In the genomic region with DNA sequence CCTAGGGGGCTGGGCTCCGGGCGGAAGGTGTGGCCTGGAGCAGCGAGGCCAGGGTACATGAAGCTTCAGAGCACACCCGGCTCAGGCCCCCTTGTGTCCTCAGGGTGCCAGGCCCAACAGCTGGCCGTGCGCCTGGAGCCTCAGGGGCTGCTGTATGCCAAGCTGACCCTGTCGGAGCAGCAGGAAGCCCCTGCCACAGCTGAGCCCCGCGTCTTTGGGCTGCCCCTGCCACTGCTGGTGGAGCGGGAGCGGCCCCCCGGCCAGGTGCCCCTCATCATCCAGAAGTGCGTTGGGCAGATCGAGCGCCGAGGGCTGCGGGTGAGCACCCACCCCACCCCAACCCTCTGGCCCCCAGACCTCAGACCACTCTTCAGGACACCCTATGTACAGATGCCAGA, we compare ENCODE assay signal across 19 cellular contexts. TPM values are rescaled to one million over a fixed set of nuclear protein-coding genes. Genes with fewer than 3 reads are reported as not detected.
DNase-seq lines count a peak whose midpoint lies in the region; ATAC-seq and TF ChIP-seq lines count a peak whose summit lies in the region.
"Had no signal": no experiment of that assay in that cellular context is flagged by ENCODE, and none has a peak within 500 bp of the region (broad histone marks: within the 10 kb centered on the region; RNA-seq: fewer than 3 reads in every experiment).

No MANE protein-coding gene starts in this region.

- H2BK120ac ChIP-seq in neuronal stem cell (ENCODE audit: low read depth, low read length): no peak overlapping the region

- H3F3A ChIP-seq in SK-N-SH (replicated peaks; ENCODE audit: insufficient read depth): peaks cover 22% of the 10 kb centered on the region

- H3K4me1 Mint-ChIP-seq in chondrocyte (ENCODE audit: low read depth): peaks cover 28% of the 10 kb centered on the region

- 77% methylated on average over 5 of the region's 17 CpGs for WGBS in SK-N-SH (ENCODE audit: low lambda C conversion rate)
- WGBS in neuronal stem cell (ENCODE audit: extremely low coverage in 2 of 2, insufficient read length in 2 of 2, insufficient replicate concordance in 1 of 2), 2 donors: no CpG with 5 or more reads among the region's 17 CpGs

- H3K27me3 Mint-ChIP-seq in chondrocyte (ENCODE audit: low read depth): no peaks in the 10 kb centered on the region

- H4K91ac ChIP-seq in neuronal stem cell (ENCODE audit: low read depth, low read length, poor library complexity): no peak overlapping the region

- no peak for TF ChIP-seq RAD21 in SK-N-SH (IDR thresholded peaks at IDR 0.05; ENCODE audit: low read length)

- H3K4me1 ChIP-seq in SK-N-SH (ENCODE audit: control insufficient read depth in 1 of 2, insufficient read depth in 2 of 2, low read depth in 1 of 2, low read length in 1 of 2): peaks cover 0 to 9% of the 10 kb centered on the region in 2 experiments; a peak in 1 of 4 replicates
- H3K4me1 ChIP-seq in neuronal stem cell (ENCODE audit: control insufficient read depth in 2 of 2, insufficient read depth in 1 of 2, low read depth in 1 of 2, low read length in 2 of 2): peaks cover 4 to 9% of the 10 kb centered on the region in 2 donors
- peaks cover 26% of the 10 kb centered on the region for H3K4me1 ChIP-seq in osteoblast (ENCODE audit: insufficient read depth, low read length)

- H2BK5ac ChIP-seq in neuronal stem cell (ENCODE audit: low read length): no peak overlapping the region

- H3K9me3 Mint-ChIP-seq in chondrocyte (ENCODE audit: low read depth): no peaks in the 10 kb centered on the region
- H3K9me3 Mint-ChIP-seq: CD8-positive, alpha-beta T cell; HFFc6 had no signal

- peak overlapping the region; percentile 17 for H3K18ac ChIP-seq in neuronal stem cell (ENCODE audit: low read length)

- H3K27me3 ChIP-seq in SK-N-SH (ENCODE audit: insufficient read depth) (no peaks in the 10 kb centered on the region), neuronal stem cell (ENCODE audit: control insufficient read depth in 3 of 3, insufficient read depth in 3 of 3, low read depth in 1 of 3, low read length in 3 of 3) (no peaks in the 10 kb centered on the region), osteoblast (ENCODE audit: insufficient read depth, low read length) (no peaks in the 10 kb centered on the region)

- H3K14ac ChIP-seq in neuronal stem cell (ENCODE audit: low read length): no peak overlapping the region

- H3K4ac ChIP-seq in neuronal stem cell (ENCODE audit: low read length): no peak overlapping the region

- peaks cover 25% of the 10 kb centered on the region for H3K36me3 Mint-ChIP-seq in chondrocyte (ENCODE audit: low read depth)

- no peak overlapping the region for H2BK15ac ChIP-seq in neuronal stem cell (ENCODE audit: low read length)

- H3K9me3 ChIP-seq in SK-N-SH: no peaks in the 10 kb centered on the region
- peaks cover 3 to 4% of the 10 kb centered on the region in 2 donors for H3K9me3 ChIP-seq in neuronal stem cell (replicated peaks in 1 of 2; ENCODE audit: control insufficient read depth in 2 of 2, insufficient read depth in 1 of 2, low read depth in 1 of 2, low read length in 2 of 2)
- H3K9me3 ChIP-seq in osteoblast (ENCODE audit: low read depth, low read length): no peaks in the 10 kb centered on the region

- ATAC-seq in SK-N-SH treated with all-trans-retinoic acid at 6 μM for 48 hours: no peak
- ATAC-seq: CD8-positive, alpha-beta T cell had no signal

- H3K9me2 ChIP-seq in SK-N-SH: no peaks in the 10 kb centered on the region

- H2AFZ ChIP-seq in SK-N-SH (ENCODE audit: low read depth) (no peak overlapping the region), neuronal stem cell (ENCODE audit: low read length) (no peak overlapping the region), osteoblast (ENCODE audit: low read length) (no peak overlapping the region)

- H3K4me3 Mint-ChIP-seq in chondrocyte (ENCODE audit: unreplicated experiment): no peak overlapping the region
- H3K4me3 Mint-ChIP-seq: CD14-positive monocyte; CD8-positive, alpha-beta T cell; HFFc6 had no signal

- no peak overlapping the region for H3K27ac ChIP-seq in SK-N-SH (ENCODE audit: low read depth in 2 of 2, low read length in 1 of 2)
- H3K27ac ChIP-seq in neuronal stem cell (replicated peaks; ENCODE audit: low read length): no peak overlapping the region
- no peak overlapping the region for H3K27ac ChIP-seq in osteoblast (ENCODE audit: low read depth, low read length)
- H3K27ac ChIP-seq: 22Rv1 had no signal

- CTCF ChIA-PET in SK-N-SH (lab: Yijun Ruan, JAX): interaction anchor here (1.5 to 2.9 kb wide), 2 partner anchors 9 to 18 kb away, joined by 6 to 16 read pairs; no protein-coding TSS in a partner anchor

- H4K8ac ChIP-seq in neuronal stem cell (ENCODE audit: low read depth, low read length): no peak overlapping the region

- POLR2A ChIA-PET in SK-N-SH (lab: Yijun Ruan, JAX): no interaction called here

- peaks cover 28% of the 10 kb centered on the region for H3K79me2 ChIP-seq in SK-N-SH (ENCODE audit: insufficient read depth)
- H3K79me2 ChIP-seq in osteoblast (ENCODE audit: insufficient read depth, low read length): peaks cover 34% of the 10 kb centered on the region

- H2BK12ac ChIP-seq in neuronal stem cell (ENCODE audit: low read length): no peak overlapping the region

- no peak overlapping the region for H3K4me3 ChIP-seq in SK-N-SH (ENCODE audit: low read depth in 2 of 2, low read length in 1 of 2)
- no peak overlapping the region for H3K4me3 ChIP-seq in neuronal stem cell (ENCODE audit: low read length in 2 of 2)
- no peak overlapping the region for H3K4me3 ChIP-seq in osteoblast (ENCODE audit: insufficient read depth, low read length)

- no peak for TF ChIP-seq EP300 in SK-N-SH (IDR thresholded peaks at IDR 0.05; ENCODE audit: borderline replicate concordance in 1 of 2, low read depth in 1 of 2, low read length in 1 of 2)

- DNase-seq in DMS53 (lab: John Stamatoyannopoulos, UW): peak; percentile 25
- DNase-seq in DMS53 treated with DMSO at 0.1 percent for 48 hours (lab: John Stamatoyannopoulos, UW; ENCODE audit: unreplicated experiment): no peak
- DNase-seq in SK-N-SH: peak; percentile 23
- DNase-seq in chondrocyte (ENCODE audit: low spot score): no peak
- no peak for DNase-seq in neuronal stem cell (ENCODE audit: low spot score)
- no peak for DNase-seq in NCI-H1694 (lab: John Stamatoyannopoulos, UW)
- no peak for DNase-seq in osteoblast (ENCODE audit: insufficient read length, low spot score, missing footprints)
- DNase-seq: CD8-positive, alpha-beta T cell; COR-L47; DMS153; GF-D8; HCEC 1CT; HFFc6 had no signal

- peaks cover 36 to 59% of the 10 kb centered on the region in 2 experiments for H3K36me3 ChIP-seq in SK-N-SH (replicated peaks in 1 of 2; ENCODE audit: control insufficient read depth in 1 of 2, insufficient read depth in 2 of 2, low read length in 1 of 2)
- H3K36me3 ChIP-seq in neuronal stem cell (replicated peaks in 1 of 2; ENCODE audit: control insufficient read depth in 2 of 2, insufficient read depth in 2 of 2, low read length in 2 of 2): peaks cover 44 to 64% of the 10 kb centered on the region in 2 donors
- H3K36me3 ChIP-seq in osteoblast (ENCODE audit: insufficient read depth, low read length): peaks cover 52% of the 10 kb centered on the region

- H2AK5ac ChIP-seq in neuronal stem cell (ENCODE audit: low read depth, low read length): no peak overlapping the region

- peaks cover 12% of the 10 kb centered on the region for H3K79me1 ChIP-seq in neuronal stem cell (ENCODE audit: low read depth, low read length)

- H3K9ac ChIP-seq in SK-N-SH (no peak overlapping the region), neuronal stem cell (ENCODE audit: low read depth, low read length, poor library complexity) (no peak overlapping the region)

- TF ChIP-seq CTCF in SK-N-SH (IDR thresholded peaks at IDR 0.05): no peak
- TF ChIP-seq CTCF in chondrocyte (IDR thresholded peaks at IDR 0.05): no peak
- TF ChIP-seq CTCF in osteoblast (IDR thresholded peaks at IDR 0.05; ENCODE audit: extremely low read depth, low read depth, low read length): no peak

- H3K23ac ChIP-seq in neuronal stem cell (ENCODE audit: low read depth, low read length, poor library complexity): no peak overlapping the region

- peak overlapping the region; percentile 68 for H3K27ac Mint-ChIP-seq in chondrocyte (ENCODE audit: unreplicated experiment)
- H3K27ac Mint-ChIP-seq: CD14-positive monocyte; CD8-positive, alpha-beta T cell had no signal

- 0 out of 2 replicates have a peak, but pooled peaks cover 8% of the 10 kb centered on the region for H4K20me1 ChIP-seq in SK-N-SH (ENCODE audit: insufficient read depth)
- H4K20me1 ChIP-seq in osteoblast (ENCODE audit: insufficient read depth, low read length): peaks cover 19% of the 10 kb centered on the region

- H3K4me2 ChIP-seq in SK-N-SH (no peak overlapping the region), neuronal stem cell (ENCODE audit: insufficient read depth, low read length, poor library complexity, severe bottlenecking) (no peak overlapping the region), osteoblast (ENCODE audit: insufficient read depth, low read length) (no peak overlapping the region)

TF ChIP-seq in SK-N-SH, 30 proteins besides CTCF, POLR2A, EP300 and RAD21:
- no peak for TF ChIP-seq ELF1 (IDR thresholded peaks at IDR 0.05)
- TF ChIP-seq SIN3A (IDR thresholded peaks at IDR 0.05; ENCODE audit: borderline replicate concordance, low read depth, low read length): no peak
- no peak for TF ChIP-seq RFX5 (IDR thresholded peaks at IDR 0.05; ENCODE audit: low read length)

TF ChIP-seq in SK-N-SH treated with all-trans-retinoic acid at 6 μM for 48 hours, 23 proteins besides CTCF, POLR2A, EP300 and RAD21 (continues in another document):
- TF ChIP-seq ZC3H10 (CRISPR knock-in tag; IDR thresholded peaks at IDR 0.05): no peak
- TF ChIP-seq ARNTL (CRISPR knock-in tag; IDR thresholded peaks at IDR 0.05; ENCODE audit: borderline replicate concordance, low read depth): no peak
- TF ChIP-seq BACH2 (CRISPR knock-in tag; IDR thresholded peaks at IDR 0.05; ENCODE audit: borderline replicate concordance): no peak
- TF ChIP-seq ZNF565 (CRISPR knock-in tag; conservative IDR thresholded peaks at IDR 0.05; ENCODE audit: low read depth): no peak
- TF ChIP-seq ZNF70 (CRISPR knock-in tag; IDR thresholded peaks at IDR 0.05): no peak

RNA-seq across cellular contexts. Expression of gene SYDE1, which starts 3.2 kb away (rescaled TPM):
- 40.6 and 44.1 TPM in 2 replicates for polyA plus RNA-seq in SK-N-SH (2012; rRNA removed)
- 14.8 and 25.3 TPM in 2 replicates for polyA plus RNA-seq in SK-N-SH (2012; cell fraction: cytosol; rRNA removed)
- 69.9 and 87.2 TPM in 2 replicates for polyA plus RNA-seq in SK-N-SH (2012; cell fraction: nucleus; rRNA removed)
- total RNA-seq in chondrocyte (49.3 to 98.0 TPM (median 96.3 TPM) in 3 replicates), osteoblast (45.1 and 56.8 TPM in 2 replicates)
- polyA plus RNA-seq in neuronal stem cell (2013, experiment 1 of 2): 12.9 TPM
- polyA plus RNA-seq in neuronal stem cell (2013, experiment 2 of 2): 13.2 TPM
- total RNA-seq: CD8-positive, alpha-beta T cell had no signal
- polyA plus RNA-seq: CD14-positive monocyte had no signal

RNA-seq across cellular contexts. Expression of gene OR1I1, which starts 28.4 kb away (rescaled TPM):
- not detected in 2 replicates for polyA plus RNA-seq in SK-N-SH (2012; rRNA removed)
- not detected in 2 replicates for polyA plus RNA-seq in SK-N-SH (2012; cell fraction: cytosol; rRNA removed)
- not detected in 2 replicates for polyA plus RNA-seq in SK-N-SH (2012; cell fraction: nucleus; rRNA removed)
- not detected in 3 replicates for total RNA-seq in chondrocyte
- not detected for polyA plus RNA-seq in neuronal stem cell (2013, experiment 1 of 2)
- not detected for polyA plus RNA-seq in neuronal stem cell (2013, experiment 2 of 2)
- total RNA-seq in osteoblast: not detected in 2 replicates
- total RNA-seq: A673; CD8-positive, alpha-beta T cell; H1; HFFc6 had no signal
- polyA plus RNA-seq: BJ, CD14-positive monocyte, H1 had no signal

Comparison
In these comparisons a context has a peak if more than half of its experiments do, and no peak if none do; other contexts are left out.
1. DNase-seq: peak in DMS53 (single experiment) and SK-N-SH (single experiment); none in DMS53 treated with DMSO at 0.1 percent for 48 hours (single experiment), chondrocyte (single experiment), neuronal stem cell (single experiment), NCI-H1694 (single experiment) and osteoblast (single experiment).